In genomic region chr20:34089655-34090324, GRCh38 we compare ENCODE assay signal across 12 cellular contexts. TPM values are rescaled to one million over a fixed set of nuclear protein-coding genes. Genes with fewer than 3 reads are reported as not detected.
DNase-seq lines count a peak whose midpoint lies in the region; ATAC-seq and TF ChIP-seq lines count a peak whose summit lies in the region.
"Had no signal": no experiment of that assay in that cellular context is flagged by ENCODE, and none has a peak within 500 bp of the region (broad histone marks: within the 10 kb centered on the region; RNA-seq: fewer than 3 reads in every experiment).

No MANE protein-coding gene starts in this region.

- no peak for ATAC-seq in GM19455 (IDR thresholded peaks at IDR 0.05; ENCODE audit: unreplicated experiment)

- H3K4me3 Mint-ChIP-seq in brain (peak overlapping the region in 1 of 5 experiments; percentile 58), nephron (no peak overlapping the region)
- H3K4me3 Mint-ChIP-seq: activated CD4-positive, alpha-beta memory T cell treated with anti-CD3 and anti-CD28 coated beads for 36 hours had no signal

- H3K27me3 Mint-ChIP-seq in brain, result no peaks in the 10 kb centered on the region
- H3K27me3 Mint-ChIP-seq in nephron (ENCODE audit: low read depth), result no peaks in the 10 kb centered on the region
- H3K27me3 Mint-ChIP-seq: activated CD4-positive, alpha-beta memory T cell treated with anti-CD3 and anti-CD28 coated beads for 36 hours had no signal

- no peaks in the 10 kb centered on the region for H3K9me3 Mint-ChIP-seq in brain
- no peaks in the 10 kb centered on the region for H3K9me3 Mint-ChIP-seq in nephron
- H3K9me3 Mint-ChIP-seq: activated CD4-positive, alpha-beta memory T cell treated with anti-CD3 and anti-CD28 coated beads for 36 hours had no signal

- H3K4me1 Mint-ChIP-seq in brain (peaks cover 15% of the 10 kb centered on the region), nephron (no peaks in the 10 kb centered on the region)

- DNase-seq in DMS79 treated with DMSO at 0.1 percent for 48 hours (lab: John Stamatoyannopoulos, UW) (peak; percentile 63), NCI-H1105 treated with DMSO at 0.1 percent for 48 hours (lab: John Stamatoyannopoulos, UW) (peak; percentile 81), germinal center (ENCODE audit: low spot score) (no peak), dermis blood vessel endothelial cell (no peak)
- DNase-seq: activated CD4-positive, alpha-beta memory T cell treated with anti-CD3 and anti-CD28 coated beads for 36 hours; DMS53; MG63; spleen; stimulated activated CD8-positive, alpha-beta memory T cell treated with anti-CD3 and anti-CD28 coated beads, Interleukin-4, amount 100 ng/mL, for 48 hours had no signal

- TF ChIP-seq CTCF in brain (conservative IDR thresholded peaks at IDR 0.05), result no peak
- TF ChIP-seq CTCF in nephron (IDR thresholded peaks at IDR 0.05; ENCODE audit: unreplicated experiment in 3 of 3), result no peak

- H3K36me3 Mint-ChIP-seq in brain (peaks cover 83% of the 10 kb centered on the region), nephron (ENCODE audit: low read depth) (peaks cover 82% of the 10 kb centered on the region)

- peak overlapping the region in 4 of 5 experiments; percentile 43 to 88 (median 58) for H3K27ac Mint-ChIP-seq in brain
- H3K27ac Mint-ChIP-seq in nephron, result peak overlapping the region; percentile 10 to 48 (median 28)

RNA-seq across cellular contexts. Expression of gene EIF2S2, which starts 22.3 kb away (rescaled TPM):
- polyA plus RNA-seq in brain (ENCODE audit: insufficient read depth, low read depth, low replicate concordance), result 56.2 TPM
- total RNA-seq in dermis blood vessel endothelial cell, result 90.2 and 151 TPM in 2 replicates

Comparison
In these comparisons a context has a peak if more than half of its experiments do, and no peak if none do; other contexts are left out.
1. DNase-seq: peak in DMS79 treated with DMSO at 0.1 percent for 48 hours (single experiment) and NCI-H1105 treated with DMSO at 0.1 percent for 48 hours (single experiment); none in germinal center (single experiment) and dermis blood vessel endothelial cell (single experiment).